2 cellular contexts compared by ENCODE assay signal in the genomic region with DNA sequence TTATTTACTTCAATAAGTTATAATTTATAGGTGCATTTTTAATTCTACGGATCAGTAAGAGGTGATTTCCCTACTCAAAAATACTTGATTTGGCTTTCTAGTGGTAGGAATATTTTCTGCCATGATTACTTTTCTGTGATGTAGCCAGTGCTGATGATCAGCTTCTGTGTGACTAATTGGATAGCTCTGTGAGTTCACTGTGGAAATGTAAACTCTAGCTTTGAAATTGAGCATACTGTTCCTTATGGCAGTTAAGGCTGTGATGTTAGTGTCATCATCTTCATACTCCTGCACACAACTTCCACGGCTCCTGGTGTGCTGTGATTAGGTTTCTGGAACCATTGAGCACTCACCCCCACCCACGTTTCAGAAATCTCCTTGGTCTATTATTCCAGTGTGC.
TF ChIP-seq lines count a peak whose summit lies in the region.

No MANE protein-coding gene starts in this region.

TF ChIP-seq in HEK293T, 16 proteins besides CTCF, POLR2A, EP300 and RAD21 (continued from another document):
- TF ChIP-seq BHLHE40 (IDR thresholded peaks at IDR 0.05; ENCODE audit: borderline replicate concordance) (no peak), FOXK2 (IDR thresholded peaks at IDR 0.05) (no peak), SUZ12 (IDR thresholded peaks at IDR 0.05) (no peak), TARDBP (IDR thresholded peaks at IDR 0.05) (no peak), ELF4 (IDR thresholded peaks at IDR 0.05) (no peak), HDGF (IDR thresholded peaks at IDR 0.05; ENCODE audit: borderline replicate concordance) (no peak), FOXA1 (IDR thresholded peaks at IDR 0.05) (no peak), LEF1 (IDR thresholded peaks at IDR 0.05; ENCODE audit: borderline replicate concordance) (no peak)

TF ChIP-seq in SK-N-SH, 30 proteins besides CTCF, POLR2A, EP300 and RAD21:
- TF ChIP-seq, protein P1, sequence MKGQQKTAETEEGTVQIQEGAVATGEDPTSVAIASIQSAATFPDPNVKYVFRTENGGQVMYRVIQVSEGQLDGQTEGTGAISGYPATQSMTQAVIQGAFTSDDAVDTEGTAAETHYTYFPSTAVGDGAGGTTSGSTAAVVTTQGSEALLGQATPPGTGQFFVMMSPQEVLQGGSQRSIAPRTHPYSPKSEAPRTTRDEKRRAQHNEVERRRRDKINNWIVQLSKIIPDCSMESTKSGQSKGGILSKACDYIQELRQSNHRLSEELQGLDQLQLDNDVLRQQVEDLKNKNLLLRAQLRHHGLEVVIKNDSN (IDR thresholded peaks at IDR 0.05; ENCODE audit: borderline replicate concordance, low read depth) = no peak
- TF ChIP-seq, protein P2, sequence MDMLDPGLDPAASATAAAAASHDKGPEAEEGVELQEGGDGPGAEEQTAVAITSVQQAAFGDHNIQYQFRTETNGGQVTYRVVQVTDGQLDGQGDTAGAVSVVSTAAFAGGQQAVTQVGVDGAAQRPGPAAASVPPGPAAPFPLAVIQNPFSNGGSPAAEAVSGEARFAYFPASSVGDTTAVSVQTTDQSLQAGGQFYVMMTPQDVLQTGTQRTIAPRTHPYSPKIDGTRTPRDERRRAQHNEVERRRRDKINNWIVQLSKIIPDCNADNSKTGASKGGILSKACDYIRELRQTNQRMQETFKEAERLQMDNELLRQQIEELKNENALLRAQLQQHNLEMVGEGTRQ (IDR thresholded peaks at IDR 0.05; ENCODE audit: borderline replicate concordance, low read depth, low read length) = no peak
- TF ChIP-seq, protein P3, sequence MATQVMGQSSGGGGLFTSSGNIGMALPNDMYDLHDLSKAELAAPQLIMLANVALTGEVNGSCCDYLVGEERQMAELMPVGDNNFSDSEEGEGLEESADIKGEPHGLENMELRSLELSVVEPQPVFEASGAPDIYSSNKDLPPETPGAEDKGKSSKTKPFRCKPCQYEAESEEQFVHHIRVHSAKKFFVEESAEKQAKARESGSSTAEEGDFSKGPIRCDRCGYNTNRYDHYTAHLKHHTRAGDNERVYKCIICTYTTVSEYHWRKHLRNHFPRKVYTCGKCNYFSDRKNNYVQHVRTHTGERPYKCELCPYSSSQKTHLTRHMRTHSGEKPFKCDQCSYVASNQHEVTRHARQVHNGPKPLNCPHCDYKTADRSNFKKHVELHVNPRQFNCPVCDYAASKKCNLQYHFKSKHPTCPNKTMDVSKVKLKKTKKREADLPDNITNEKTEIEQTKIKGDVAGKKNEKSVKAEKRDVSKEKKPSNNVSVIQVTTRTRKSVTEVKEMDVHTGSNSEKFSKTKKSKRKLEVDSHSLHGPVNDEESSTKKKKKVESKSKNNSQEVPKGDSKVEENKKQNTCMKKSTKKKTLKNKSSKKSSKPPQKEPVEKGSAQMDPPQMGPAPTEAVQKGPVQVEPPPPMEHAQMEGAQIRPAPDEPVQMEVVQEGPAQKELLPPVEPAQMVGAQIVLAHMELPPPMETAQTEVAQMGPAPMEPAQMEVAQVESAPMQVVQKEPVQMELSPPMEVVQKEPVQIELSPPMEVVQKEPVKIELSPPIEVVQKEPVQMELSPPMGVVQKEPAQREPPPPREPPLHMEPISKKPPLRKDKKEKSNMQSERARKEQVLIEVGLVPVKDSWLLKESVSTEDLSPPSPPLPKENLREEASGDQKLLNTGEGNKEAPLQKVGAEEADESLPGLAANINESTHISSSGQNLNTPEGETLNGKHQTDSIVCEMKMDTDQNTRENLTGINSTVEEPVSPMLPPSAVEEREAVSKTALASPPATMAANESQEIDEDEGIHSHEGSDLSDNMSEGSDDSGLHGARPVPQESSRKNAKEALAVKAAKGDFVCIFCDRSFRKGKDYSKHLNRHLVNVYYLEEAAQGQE (IDR thresholded peaks at IDR 0.05; ENCODE audit: low read depth, low read length) = no peak
- TF ChIP-seq MEF2A (IDR thresholded peaks at IDR 0.05; ENCODE audit: borderline replicate concordance, low read depth) = no peak
